ENCODE assay signal across 17 cellular contexts in genomic region chr7:47721670-47722069, GRCh38.
DNase-seq lines count a peak whose midpoint lies in the region; ATAC-seq and TF ChIP-seq lines count a peak whose summit lies in the region.
"Had no signal": no experiment of that assay in that cellular context is flagged by ENCODE, and none has a peak within 500 bp of the region (broad histone marks: within the 10 kb centered on the region; RNA-seq: fewer than 3 reads in every experiment).

No MANE protein-coding gene starts in this region.

- H3K36me3 ChIP-seq in MM.1S (replicated peaks; ENCODE audit: insufficient read depth, low read length) (no peaks in the 10 kb centered on the region), endodermal cell (ENCODE audit: control insufficient read depth, insufficient read depth, low read length) (no peaks in the 10 kb centered on the region)
- H3K36me3 ChIP-seq: colonic mucosa, sigmoid colon had no signal

- H2AFZ ChIP-seq in MM.1S (ENCODE audit: low read length) = no peak overlapping the region

- H3K9me2 ChIP-seq in MM.1S (replicated peaks; ENCODE audit: insufficient read depth, low read length) = no peaks in the 10 kb centered on the region

- ATAC-seq in GM21390 (IDR thresholded peaks at IDR 0.05; ENCODE audit: unreplicated experiment) (no peak), HG03439 (IDR thresholded peaks at IDR 0.05; ENCODE audit: unreplicated experiment) (no peak), HG02870 (IDR thresholded peaks at IDR 0.05; ENCODE audit: unreplicated experiment) (no peak)

- no peaks in the 10 kb centered on the region for H3F3A ChIP-seq in MM.1S (ENCODE audit: insufficient read depth, low read length)

- no peak overlapping the region for H3K9ac ChIP-seq in MM.1S (ENCODE audit: low read length)
- H3K9ac ChIP-seq in endodermal cell (ENCODE audit: extremely low read depth, low read length, poor library complexity, severe bottlenecking) = no peak overlapping the region

- H3K4me3 Mint-ChIP-seq in endodermal cell (no peak overlapping the region), type B pancreatic cell (no peak overlapping the region)
- H3K4me3 Mint-ChIP-seq: activated CD4-positive, alpha-beta memory T cell treated with anti-CD3 and anti-CD28 coated beads, Interleukin-2, amount 10 ng/mL, durations not matched to agents 7 days and 5 days; activated naive CD4-positive, alpha-beta T cell treated with anti-CD3 and anti-CD28 coated beads, Interleukin-2, amount 10 ng/mL, durations not matched to agents 7 days and 5 days; activated T-cell treated with anti-CD3 and anti-CD28 coated beads, Interleukin-2, amount 50 U/mL, for 24 hours; T-helper 1 cell treated with Interleukin-12 subunit alpha and Interleukin-12 subunit beta and Interleukin-4 antibody, amounts not matched to agents 30 μg/mL and 1 μg/mL, for 36 hours had no signal

- H3K4me1 Mint-ChIP-seq in endodermal cell = peaks cover 6% of the 10 kb centered on the region
- H3K4me1 Mint-ChIP-seq in type B pancreatic cell (ENCODE audit: unreplicated experiment) = peaks cover 60% of the 10 kb centered on the region
- H3K4me1 Mint-ChIP-seq: activated CD4-positive, alpha-beta memory T cell treated with anti-CD3 and anti-CD28 coated beads, Interleukin-2, amount 10 ng/mL, durations not matched to agents 7 days and 5 days; activated naive CD4-positive, alpha-beta T cell treated with anti-CD3 and anti-CD28 coated beads, Interleukin-2, amount 10 ng/mL, durations not matched to agents 7 days and 5 days had no signal

- H3K27ac Mint-ChIP-seq in endodermal cell (no peak overlapping the region), type B pancreatic cell (no peak overlapping the region)
- H3K27ac Mint-ChIP-seq: activated CD4-positive, alpha-beta memory T cell treated with anti-CD3 and anti-CD28 coated beads, Interleukin-2, amount 10 ng/mL, durations not matched to agents 7 days and 5 days; activated naive CD4-positive, alpha-beta T cell treated with anti-CD3 and anti-CD28 coated beads, Interleukin-2, amount 10 ng/mL, durations not matched to agents 7 days and 5 days; activated T-cell treated with anti-CD3 and anti-CD28 coated beads, Interleukin-2, amount 50 U/mL, for 24 hours; T-helper 1 cell treated with Interleukin-12 subunit alpha and Interleukin-12 subunit beta and Interleukin-4 antibody, amounts not matched to agents 30 μg/mL and 1 μg/mL, for 36 hours had no signal

- DNase-seq in MM.1S = no peak
- peak; percentile 80 for DNase-seq in endodermal cell
- DNase-seq in type B pancreatic cell (ENCODE audit: extremely low spot score, unreplicated experiment) = peak; percentile 64
- DNase-seq: activated CD4-positive, alpha-beta memory T cell treated with anti-CD3 and anti-CD28 coated beads, Interleukin-2, amount 10 ng/mL, durations not matched to agents 7 days and 5 days; activated naive CD4-positive, alpha-beta T cell treated with anti-CD3 and anti-CD28 coated beads, Interleukin-2, amount 10 ng/mL, durations not matched to agents 7 days and 5 days; activated T-cell treated with anti-CD3 and anti-CD28 coated beads, Interleukin-2, amount 50 U/mL, for 24 hours; colonic mucosa; DMS 273 treated with DMSO at 0.1 percent for 48 hours; foreskin fibroblast; occipital lobe; Right ventricle myocardium superior; sigmoid colon had no signal

- H3K9me3 Mint-ChIP-seq in endodermal cell (no peaks in the 10 kb centered on the region), type B pancreatic cell (no peaks in the 10 kb centered on the region)
- H3K9me3 Mint-ChIP-seq: activated CD4-positive, alpha-beta memory T cell treated with anti-CD3 and anti-CD28 coated beads, Interleukin-2, amount 10 ng/mL, durations not matched to agents 7 days and 5 days; activated naive CD4-positive, alpha-beta T cell treated with anti-CD3 and anti-CD28 coated beads, Interleukin-2, amount 10 ng/mL, durations not matched to agents 7 days and 5 days; activated T-cell treated with anti-CD3 and anti-CD28 coated beads, Interleukin-2, amount 50 U/mL, for 24 hours; T-helper 1 cell treated with Interleukin-12 subunit alpha and Interleukin-12 subunit beta and Interleukin-4 antibody, amounts not matched to agents 30 μg/mL and 1 μg/mL, for 36 hours had no signal

- H3K9me3 ChIP-seq in MM.1S (replicated peaks; ENCODE audit: insufficient read depth, low read length) (no peaks in the 10 kb centered on the region), endodermal cell (ENCODE audit: control insufficient read depth, low read length) (no peaks in the 10 kb centered on the region)
- H3K9me3 ChIP-seq: colonic mucosa, sigmoid colon had no signal

- H3K79me2 ChIP-seq in MM.1S (ENCODE audit: low read length) = no peaks in the 10 kb centered on the region

- H3K4me3 ChIP-seq in MM.1S (ENCODE audit: low read length) (no peak overlapping the region), endodermal cell (ENCODE audit: low read length) (no peak overlapping the region)
- H3K4me3 ChIP-seq: colonic mucosa, sigmoid colon had no signal

- H3K4me2 ChIP-seq in MM.1S (ENCODE audit: low read depth, low read length) = no peak overlapping the region

- H3K27me3 Mint-ChIP-seq in endodermal cell (ENCODE audit: insufficient read depth) (no peaks in the 10 kb centered on the region), type B pancreatic cell (no peaks in the 10 kb centered on the region)
- H3K27me3 Mint-ChIP-seq: activated CD4-positive, alpha-beta memory T cell treated with anti-CD3 and anti-CD28 coated beads, Interleukin-2, amount 10 ng/mL, durations not matched to agents 7 days and 5 days; activated naive CD4-positive, alpha-beta T cell treated with anti-CD3 and anti-CD28 coated beads, Interleukin-2, amount 10 ng/mL, durations not matched to agents 7 days and 5 days; activated T-cell treated with anti-CD3 and anti-CD28 coated beads, Interleukin-2, amount 50 U/mL, for 24 hours had no signal

- TF ChIP-seq CTCF in GM12872 (IDR thresholded peaks at IDR 0.05; ENCODE audit: insufficient read depth, low read depth, low read length) (peak; percentile 69), MM.1S (IDR thresholded peaks at IDR 0.05; ENCODE audit: low read length) (peak; percentile 21; the same call in 1 of the 2 replicates), endodermal cell (conservative IDR thresholded peaks at IDR 0.05) (peak; percentile 69), type B pancreatic cell (conservative IDR thresholded peaks at IDR 0.05) (no peak)

- peaks cover 22% of the 10 kb centered on the region for H3K4me1 ChIP-seq in MM.1S (ENCODE audit: low read length)
- H3K4me1 ChIP-seq in endodermal cell (ENCODE audit: control insufficient read depth, insufficient read depth, low read length) = peaks cover 3% of the 10 kb centered on the region
- H3K4me1 ChIP-seq: colonic mucosa had no signal

- whole genome bisulfite sequencing in endodermal cell (ENCODE audit: insufficient coverage in 1 of 2, insufficient read length in 1 of 2), 2 experiments = 89 to 94% methylated on average over 3 to 9 of the region's 9 CpGs

- H3K27ac ChIP-seq in MM.1S (ENCODE audit: low read length) (no peak overlapping the region), endodermal cell (ENCODE audit: low read depth, low read length) (no peak overlapping the region)
- H3K27ac ChIP-seq: colonic mucosa had no signal

- H4K20me1 ChIP-seq in MM.1S (ENCODE audit: insufficient read depth, low read length) = no peaks in the 10 kb centered on the region

- H3K27me3 ChIP-seq in MM.1S (replicated peaks; ENCODE audit: insufficient read depth, low read length) (no peaks in the 10 kb centered on the region), endodermal cell (ENCODE audit: control insufficient read depth, insufficient read depth, low read length, poor library complexity, severe bottlenecking) (no peaks in the 10 kb centered on the region)
- H3K27me3 ChIP-seq: colonic mucosa, sigmoid colon had no signal

- H3K36me3 Mint-ChIP-seq in endodermal cell (ENCODE audit: low read depth) (no peaks in the 10 kb centered on the region), type B pancreatic cell (no peaks in the 10 kb centered on the region)
- H3K36me3 Mint-ChIP-seq: activated naive CD4-positive, alpha-beta T cell treated with anti-CD3 and anti-CD28 coated beads, Interleukin-2, amount 10 ng/mL, durations not matched to agents 7 days and 5 days had no signal
